Comparison of ENCODE assay signal across 29 cellular contexts in the genomic region with DNA sequence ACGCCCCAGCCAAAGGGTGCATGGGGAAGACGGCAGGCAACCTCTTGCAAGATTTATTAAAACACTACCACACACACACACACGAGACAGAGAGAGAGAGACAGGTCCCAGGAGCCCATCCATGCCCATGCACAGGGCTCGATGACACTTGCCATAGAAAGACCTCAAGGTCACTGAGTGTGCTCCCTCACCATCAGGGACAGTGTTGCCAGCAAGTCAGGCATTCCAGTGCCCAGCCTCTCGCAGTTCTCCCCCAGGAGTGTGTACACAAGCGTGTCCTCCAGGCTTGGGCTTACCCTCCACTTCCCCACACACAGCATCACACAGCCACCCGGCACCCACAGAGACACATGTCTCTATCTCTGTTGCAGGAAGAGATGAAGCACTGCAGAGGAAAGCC. TPM values are rescaled to one million over a fixed set of nuclear protein-coding genes. Genes with fewer than 3 reads are reported as not detected.
DNase-seq lines count a peak whose midpoint lies in the region; ATAC-seq, FAIRE-seq and TF ChIP-seq lines count a peak whose summit lies in the region.
"Had no signal": no experiment of that assay in that cellular context is flagged by ENCODE, and none has a peak within 500 bp of the region (broad histone marks: within the 10 kb centered on the region; RNA-seq: fewer than 3 reads in every experiment).

No MANE protein-coding gene starts in this region.

- dilution Hi-C loops in IMR-90 (cut with HindIII; ENCODE audit: low sequenced_read_pairs, unreplicated experiment), result no loop called here

- H3K4me3 Mint-ChIP-seq in GM23338 (peak overlapping the region; percentile 66), glutamatergic neuron (ENCODE audit: unreplicated experiment) (peak overlapping the region; percentile 59), neural progenitor cell (no peak overlapping the region)
- H3K4me3 Mint-ChIP-seq: activated CD4-positive, alpha-beta T cell treated with anti-CD3 and anti-CD28 coated beads, Interleukin-2, amount 10 ng/mL, durations not matched to agents 24 days and 14 days; activated naive CD4-positive, alpha-beta T cell treated with anti-CD3 and anti-CD28 coated beads, Interleukin-2, amount 50 U/mL, for 24 hours; memory B cell; stimulated activated naive CD8-positive, alpha-beta T cell treated with anti-CD3 and anti-CD28 coated beads, Interleukin-15, Interleukin-2, amounts not matched to agents 100 ng/mL and 50 ng/mL, for 24 hours had no signal

- H2AK5ac ChIP-seq in IMR-90 (ENCODE audit: low read depth, low read length), result no peak overlapping the region

- no peak overlapping the region for H4K8ac ChIP-seq in IMR-90 (ENCODE audit: low read depth in 2 of 2, low read length in 2 of 2)

- TF ChIP-seq RAD21 in IMR-90 (IDR thresholded peaks at IDR 0.05; ENCODE audit: low read length), result no peak

- H3K36me3 Mint-ChIP-seq in GM23338 (ENCODE audit: low read depth), result no peaks in the 10 kb centered on the region
- peaks cover 4% of the 10 kb centered on the region for H3K36me3 Mint-ChIP-seq in glutamatergic neuron (ENCODE audit: unreplicated experiment)
- H3K36me3 Mint-ChIP-seq in neural progenitor cell, result no peaks in the 10 kb centered on the region
- H3K36me3 Mint-ChIP-seq: activated naive CD4-positive, alpha-beta T cell treated with anti-CD3 and anti-CD28 coated beads, Interleukin-2, amount 50 U/mL, for 24 hours; memory B cell had no signal

- TF ChIP-seq POLR2A in IMR-90 (IDR thresholded peaks at IDR 0.05; ENCODE audit: low read depth, low read length) (no peak), GM12891 (IDR thresholded peaks at IDR 0.05; ENCODE audit: low read depth, low read length) (no peak)

- ATAC-seq in GM23338 (no peak; the same call in 1 of the 3 replicates), IMR-90 (ENCODE audit: low read depth) (0 out of 2 replicates have a peak, but pooled peaks have one; percentile 14), esophagus mucosa (no peak)
- ATAC-seq: GM12878, left lung, sciatic nerve had no signal

- H3K4me3 ChIP-seq in GM23338, result peak overlapping the region; percentile 54
- no peak overlapping the region for H3K4me3 ChIP-seq in IMR-90 (ENCODE audit: insufficient read depth, low read depth, low read length)
- H3K4me3 ChIP-seq in neural progenitor cell, result peak overlapping the region; percentile 33
- H3K4me3 ChIP-seq: breast epithelium, GM12878, left lung, thoracic aorta, vagina had no signal

- H4K20me1 ChIP-seq in GM23338 (replicated peaks; ENCODE audit: insufficient read depth) (no peaks in the 10 kb centered on the region), IMR-90 (ENCODE audit: insufficient read depth, low read length) (no peaks in the 10 kb centered on the region), neural progenitor cell (ENCODE audit: low read depth) (peaks cover 12% of the 10 kb centered on the region)

- H3K36me3 ChIP-seq in GM23338 (ENCODE audit: insufficient read depth) (no peaks in the 10 kb centered on the region; the same call in 1 of the 2 replicates), IMR-90 (ENCODE audit: control insufficient read depth, insufficient read depth, low read length) (no peaks in the 10 kb centered on the region), neural progenitor cell (no peaks in the 10 kb centered on the region)
- H3K36me3 ChIP-seq: BE2C, breast epithelium, left lung, thoracic aorta, vagina had no signal

- no peaks in the 10 kb centered on the region for H3K9me2 ChIP-seq in GM23338 (ENCODE audit: insufficient read depth)

- peaks cover 38% of the 10 kb centered on the region for H3K27me3 ChIP-seq in GM23338 (ENCODE audit: insufficient read depth)
- peaks cover 60% of the 10 kb centered on the region for H3K27me3 ChIP-seq in IMR-90 (ENCODE audit: control insufficient read depth, insufficient read depth, low read length)
- peaks cover 87% of the 10 kb centered on the region for H3K27me3 ChIP-seq in neural progenitor cell
- H3K27me3 ChIP-seq: BE2C, vagina had no signal

- H3K27ac Mint-ChIP-seq in GM23338 (no peak overlapping the region), glutamatergic neuron (ENCODE audit: unreplicated experiment) (peak overlapping the region; percentile 22), neural progenitor cell (no peak overlapping the region)
- H3K27ac Mint-ChIP-seq: activated CD4-positive, alpha-beta T cell treated with anti-CD3 and anti-CD28 coated beads, Interleukin-2, amount 10 ng/mL, durations not matched to agents 24 days and 14 days; activated naive CD4-positive, alpha-beta T cell treated with anti-CD3 and anti-CD28 coated beads, Interleukin-2, amount 50 U/mL, for 24 hours; memory B cell; stimulated activated naive CD8-positive, alpha-beta T cell treated with anti-CD3 and anti-CD28 coated beads, Interleukin-15, Interleukin-2, amounts not matched to agents 100 ng/mL and 50 ng/mL, for 24 hours had no signal

- no peak overlapping the region for H3K56ac ChIP-seq in IMR-90 (ENCODE audit: extremely low read depth, insufficient read depth, low read length)

- H2BK20ac ChIP-seq in IMR-90 (ENCODE audit: low read depth, low read length), result no peak overlapping the region

- H3K18ac ChIP-seq in IMR-90 (ENCODE audit: low read depth, low read length), result no peak overlapping the region

- intact Hi-C loops in IMR-90 (cut with micrococcal nuclease), result no loop called here

- H4K91ac ChIP-seq in IMR-90 (ENCODE audit: insufficient read depth, low read depth, low read length), result no peak overlapping the region

- H3K9ac ChIP-seq in IMR-90 (ENCODE audit: low read depth, low read length) (no peak overlapping the region), neural progenitor cell (no peak overlapping the region)

- TF ChIP-seq CTCF in GM23338 (conservative IDR thresholded peaks at IDR 0.05; ENCODE audit: low read depth in 2 of 2) (no peak), IMR-90 (conservative IDR thresholded peaks at IDR 0.05; ENCODE audit: low read depth, low read length) (no peak), glutamatergic neuron (IDR thresholded peaks at IDR 0.05; ENCODE audit: partially characterized antibody, unreplicated experiment) (no peak), neural progenitor cell (IDR thresholded peaks at IDR 0.05) (no peak), D721Med (IDR thresholded peaks at IDR 0.05; ENCODE audit: insufficient read depth, missing control alignments) (no peak)

- no peak overlapping the region for H2BK15ac ChIP-seq in IMR-90 (ENCODE audit: low read depth, low read length)

- no peak overlapping the region for H2BK5ac ChIP-seq in IMR-90 (ENCODE audit: low read depth, low read length, poor library complexity, severe bottlenecking)

- POLR2A ChIA-PET in IMR-90 (lab: Charles Lee; ENCODE audit: unreplicated experiment), result no interaction called here

- H3K9me3 Mint-ChIP-seq in GM23338 (no peaks in the 10 kb centered on the region), glutamatergic neuron (ENCODE audit: unreplicated experiment) (peaks cover 10% of the 10 kb centered on the region), neural progenitor cell (no peaks in the 10 kb centered on the region)
- H3K9me3 Mint-ChIP-seq: activated CD4-positive, alpha-beta T cell treated with anti-CD3 and anti-CD28 coated beads, Interleukin-2, amount 10 ng/mL, durations not matched to agents 24 days and 14 days; activated naive CD4-positive, alpha-beta T cell treated with anti-CD3 and anti-CD28 coated beads, Interleukin-2, amount 50 U/mL, for 24 hours; memory B cell; stimulated activated naive CD8-positive, alpha-beta T cell treated with anti-CD3 and anti-CD28 coated beads, Interleukin-15, Interleukin-2, amounts not matched to agents 100 ng/mL and 50 ng/mL, for 24 hours had no signal

- no peak overlapping the region for H4K5ac ChIP-seq in IMR-90 (ENCODE audit: low read depth, low read length)

- DNase-seq in GM23338 (ENCODE audit: low spot score), result no peak
- DNase-seq in IMR-90, result no peak
- DNase-seq in glutamatergic neuron, result no peak
- DNase-seq in neural progenitor cell (ENCODE audit: low spot score), result no peak
- DNase-seq in GM12891 (ENCODE audit: insufficient read length, low spot score), result no peak
- DNase-seq in NCI-H2029 (lab: John Stamatoyannopoulos, UW), result no peak
- no peak for DNase-seq in D721Med (ENCODE audit: insufficient read length, low spot score)
- DNase-seq: ACHN; activated CD4-positive, alpha-beta T cell treated with anti-CD3 and anti-CD28 coated beads, Interleukin-2, amount 10 ng/mL, durations not matched to agents 24 days and 14 days; activated CD8-positive, alpha-beta memory T cell treated with anti-CD3 and anti-CD28 coated beads for 24 hours; activated T-cell treated with anti-CD3 and anti-CD28 coated beads for 4 hours; amniotic stem cell; BE2C; DMS153; HCEC 1CT; hypothalamus; left lung; NCI-H1694; stimulated activated CD8-positive, alpha-beta memory T cell treated with anti-CD3 and anti-CD28 coated beads, Interleukin-4, amount 100 ng/mL, for 48 hours had no signal

- H2BK120ac ChIP-seq in IMR-90 (ENCODE audit: low read depth, low read length), result no peak overlapping the region

- peak overlapping the region; percentile 90 for H3K4me2 ChIP-seq in GM23338
- no peak overlapping the region for H3K4me2 ChIP-seq in IMR-90 (ENCODE audit: low read depth, low read length)
- H3K4me2 ChIP-seq in neural progenitor cell, result peak overlapping the region; percentile 81

- H3K14ac ChIP-seq in IMR-90 (replicated peaks; ENCODE audit: low read depth, low read length), result no peak overlapping the region

- in situ Hi-C loops in IMR-90 (cut with MboI; ENCODE audit: low sequenced_read_pairs), result no loop called here

- H3K79me2 ChIP-seq in GM23338 (replicated peaks; ENCODE audit: insufficient read depth) (no peaks in the 10 kb centered on the region), neural progenitor cell (ENCODE audit: low read depth) (no peaks in the 10 kb centered on the region)

- H3K27me3 Mint-ChIP-seq in GM23338 (ENCODE audit: insufficient read depth, low read depth, poor library complexity) (peaks cover 36% of the 10 kb centered on the region), glutamatergic neuron (ENCODE audit: unreplicated experiment) (peaks cover 27% of the 10 kb centered on the region), neural progenitor cell (ENCODE audit: insufficient read depth, low read depth) (peaks cover 31% of the 10 kb centered on the region)

- FAIRE-seq in GM12891 (lab: Jason Lieb, UNC) (no peak), D721Med (lab: Jason Lieb, UNC) (no peak)
- FAIRE-seq: GM12878, islet of Langerhans had no signal

- no peak overlapping the region for H3K27ac ChIP-seq in GM23338 (ENCODE audit: low read depth)
- H3K27ac ChIP-seq in IMR-90 (ENCODE audit: insufficient read depth, low read length), result no peak overlapping the region
- H3K27ac ChIP-seq in neural progenitor cell, result no peak overlapping the region
- H3K27ac ChIP-seq: breast epithelium, left lung, thoracic aorta, vagina had no signal

- H3K79me1 ChIP-seq in IMR-90 (ENCODE audit: low read depth in 1 of 2, low read length in 2 of 2), result no peaks in the 10 kb centered on the region

- CTCF ChIA-PET in IMR-90 (lab: Yijun Ruan, JAX), result no interaction called here

- H3K9me3 ChIP-seq in IMR-90 (ENCODE audit: control insufficient read depth, insufficient read depth, low read length) (no peaks in the 10 kb centered on the region), neural progenitor cell (ENCODE audit: low read depth) (no peaks in the 10 kb centered on the region)
- H3K9me3 ChIP-seq: BE2C, breast epithelium, left lung, thoracic aorta, vagina had no signal

- H3K4me1 Mint-ChIP-seq in GM23338 (peaks cover 15% of the 10 kb centered on the region), glutamatergic neuron (ENCODE audit: low read depth, unreplicated experiment) (peaks cover 12% of the 10 kb centered on the region), neural progenitor cell (peaks cover 33% of the 10 kb centered on the region)
- H3K4me1 Mint-ChIP-seq: activated CD4-positive, alpha-beta T cell treated with anti-CD3 and anti-CD28 coated beads, Interleukin-2, amount 10 ng/mL, durations not matched to agents 24 days and 14 days; activated naive CD4-positive, alpha-beta T cell treated with anti-CD3 and anti-CD28 coated beads, Interleukin-2, amount 50 U/mL, for 24 hours had no signal

- H3K23ac ChIP-seq in IMR-90 (ENCODE audit: low read depth, low read length), result no peak overlapping the region

- H3K9me1 ChIP-seq in IMR-90 (ENCODE audit: insufficient read depth, low read length), result no peaks in the 10 kb centered on the region

- H2AFZ ChIP-seq in GM23338, result peak overlapping the region; percentile 98; the same call in 1 of the 2 replicates
- H2AFZ ChIP-seq in IMR-90 (replicated peaks; ENCODE audit: low read length, poor library complexity), result no peak overlapping the region
- H2AFZ ChIP-seq in neural progenitor cell (replicated peaks), result no peak overlapping the region

- H2AK9ac ChIP-seq in IMR-90 (replicated peaks; ENCODE audit: low read depth, low read length, poor library complexity), result no peak overlapping the region

- no TSS peak for BruUV-seq in IMR-90 (replicated peaks; lab: Mats Ljungman, UMichigan)

- H3K4ac ChIP-seq in IMR-90 (ENCODE audit: low read depth, low read length), result no peak overlapping the region

- peaks cover 8% of the 10 kb centered on the region; the same call in 1 of the 2 replicates for H3K4me1 ChIP-seq in GM23338 (ENCODE audit: insufficient read depth)
- no peaks in the 10 kb centered on the region for H3K4me1 ChIP-seq in IMR-90 (ENCODE audit: control insufficient read depth, insufficient read depth, low read length)
- H3K4me1 ChIP-seq in neural progenitor cell, result peaks cover 32% of the 10 kb centered on the region
- H3K4me1 ChIP-seq: BE2C, breast epithelium, left lung, vagina had no signal

- WGBS in IMR-90 (ENCODE audit: extremely low coverage in 2 of 2, insufficient read length in 1 of 2), 2 experiments, result 78% methylated on average over 2 of the region's 7 CpGs; no CpG with 5 or more reads in 1 of the 2 experiments

- no peaks in the 10 kb centered on the region for H3F3A ChIP-seq in GM23338 (replicated peaks; ENCODE audit: low read depth)
- H3F3A ChIP-seq in neural progenitor cell (ENCODE audit: low read depth), result peaks cover 26% of the 10 kb centered on the region

RNA-seq across cellular contexts. Expression of gene SLF2, which starts 46.8 kb away (rescaled TPM):
- total RNA-seq in GM23338 (2014; rRNA removed; shearing (Covaris generic)), result 12.1 and 22.1 TPM in 2 replicates
- 11.3 and 13.6 TPM in 2 replicates for polyA plus RNA-seq in GM23338 (2016; fragmentation: Nextera tagmentation; extraction: Ambion mirVana)
- 21.7 and 28.1 TPM in 2 replicates for total RNA-seq in IMR-90 (2012; rRNA removed)
- polyA plus RNA-seq in IMR-90 (2012; rRNA removed), result 5.7 and 8.5 TPM in 2 replicates
- polyA plus RNA-seq in IMR-90 (2012; cell fraction: cytosol; rRNA removed), result 1.8 and 1.9 TPM in 2 replicates
- polyA plus RNA-seq in IMR-90 (2012; cell fraction: nucleus; rRNA removed; ENCODE audit: low replicate concordance), result 7.5 and 25.7 TPM in 2 replicates
- 35.9 TPM for total RNA-seq in glutamatergic neuron (ENCODE audit: unreplicated experiment)
- total RNA-seq in neural progenitor cell (ENCODE audit: low replicate concordance), result 15.5 and 19.5 TPM in 2 replicates
- 8.1 TPM for polyA plus RNA-seq in GM12891 (2012; ENCODE audit: low read depth, missing spikeins)
- 11.5 TPM for total RNA-seq in esophagus mucosa
